In the genomic region with DNA sequence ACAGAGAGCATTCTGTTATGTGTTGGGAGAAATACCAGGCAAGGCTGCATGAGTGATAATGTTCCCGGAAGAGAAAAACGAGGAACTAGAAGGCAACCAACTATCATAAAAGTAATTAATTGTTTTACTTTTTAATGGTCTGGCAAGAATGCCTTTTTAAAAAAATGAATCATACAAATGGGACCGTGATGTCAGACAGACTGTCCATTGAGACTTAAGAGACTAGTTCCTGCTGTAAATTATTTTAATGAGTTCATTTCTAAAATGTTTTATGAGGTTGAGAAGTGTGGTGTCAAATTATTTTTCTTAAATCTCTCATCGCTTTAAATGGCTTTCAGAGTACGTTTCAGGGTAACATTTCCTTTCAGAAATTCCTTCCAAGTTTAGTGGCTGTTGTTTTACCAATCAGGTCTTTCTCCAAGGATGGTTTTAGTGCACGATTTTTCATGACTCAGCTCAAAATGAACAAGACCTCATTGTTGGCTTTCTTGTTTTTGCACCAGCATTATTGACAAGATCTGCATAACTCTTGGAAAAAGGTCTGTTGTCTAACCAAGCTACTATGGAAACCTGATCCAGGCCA, we compare ENCODE assay signal across 16 cellular contexts.
DNase-seq lines count a peak whose midpoint lies in the region; ATAC-seq and TF ChIP-seq lines count a peak whose summit lies in the region.
"Had no signal": no experiment of that assay in that cellular context is flagged by ENCODE, and none has a peak within 500 bp of the region (broad histone marks: within the 10 kb centered on the region; RNA-seq: fewer than 3 reads in every experiment).

No MANE protein-coding gene starts in this region.

- H3K79me2 ChIP-seq in OCI-LY7 (ENCODE audit: insufficient read depth, low read depth, low read length), result no peaks in the 10 kb centered on the region

- no peaks in the 10 kb centered on the region for H4K20me1 ChIP-seq in OCI-LY7 (ENCODE audit: insufficient read depth, low read length)
- H4K20me1 ChIP-seq: BLaER1 had no signal

- H3K9ac ChIP-seq in rectal smooth muscle tissue (ENCODE audit: low read length), result no peak overlapping the region
- H3K9ac ChIP-seq: BLaER1 had no signal

- CTCF ChIA-PET in OCI-LY7 (lab: Charles Lee; ENCODE audit: unreplicated experiment), result no interaction called here

- H3K4me3 ChIP-seq in fibroblast of villous mesenchyme (ENCODE audit: low read depth, low read length) (no peak overlapping the region), rectal smooth muscle tissue (ENCODE audit: low read length) (no peak overlapping the region), OCI-LY7 (ENCODE audit: low read depth, low read length, poor library complexity, severe bottlenecking) (no peak overlapping the region), BE2C (ENCODE audit: low read depth, low read length) (no peak overlapping the region)
- H3K4me3 ChIP-seq: BLaER1, lower lobe of right lung, upper lobe of right lung had no signal

- POLR2A ChIA-PET in OCI-LY7 (lab: Charles Lee), result no interaction called here

- no peaks in the 10 kb centered on the region for H3K27me3 ChIP-seq in rectal smooth muscle tissue (ENCODE audit: control insufficient read depth, insufficient read depth, low read length)
- no peaks in the 10 kb centered on the region for H3K27me3 ChIP-seq in BE2C
- H3K27me3 ChIP-seq: BLaER1, upper lobe of right lung had no signal

- H3K4me1 ChIP-seq in rectal smooth muscle tissue (ENCODE audit: control insufficient read depth, insufficient read depth, low read length) (peaks cover 19% of the 10 kb centered on the region), OCI-LY7 (ENCODE audit: insufficient read depth, low read length, poor library complexity, severe bottlenecking) (no peaks in the 10 kb centered on the region), BE2C (0 out of 2 replicates have a peak, but pooled peaks cover 4% of the 10 kb centered on the region)
- H3K4me1 ChIP-seq: lower lobe of right lung, upper lobe of right lung had no signal

- ATAC-seq in SK-N-SH treated with all-trans-retinoic acid at 6 μM for 48 hours, result peak; percentile 18
- ATAC-seq in GM21786 (IDR thresholded peaks at IDR 0.05; ENCODE audit: unreplicated experiment), result no peak
- ATAC-seq: lower lobe of right lung, upper lobe of right lung had no signal

- H3K9me3 ChIP-seq in OCI-LY7 (ENCODE audit: low read length) (no peaks in the 10 kb centered on the region), BE2C (no peaks in the 10 kb centered on the region)

- TF ChIP-seq CTCF in fibroblast of villous mesenchyme (IDR thresholded peaks at IDR 0.05; ENCODE audit: insufficient read depth, low read depth, low read length), result no peak
- TF ChIP-seq CTCF in OCI-LY7 (conservative IDR thresholded peaks at IDR 0.05; ENCODE audit: low read length), result no peak
- TF ChIP-seq CTCF in BE2C (IDR thresholded peaks at IDR 0.05; ENCODE audit: low read depth, low read length), result no peak

- DNase-seq in COLO829 (ENCODE audit: low spot score) (peak; percentile 93), fibroblast of villous mesenchyme (ENCODE audit: low read depth) (peak; percentile 94), OCI-LY7 (ENCODE audit: low spot score) (no peak), BE2C (no peak)
- DNase-seq in stimulated activated naive CD4-positive, alpha-beta T cell (lab: John Stamatoyannopoulos, UW), result no peak
- DNase-seq: activated CD4-positive, alpha-beta T cell treated with anti-CD3 and anti-CD28 coated beads, Interleukin-2, amount 50 U/mL, for 4 hours; activated naive CD4-positive, alpha-beta T cell treated with anti-CD3 and anti-CD28 coated beads, Interleukin-2, amount 10 ng/mL, durations not matched to agents 7 days and 5 days; lower lobe of right lung; NCI-H1105; NK-92 treated with Interleukin-12 subunit alpha and Interleukin-12 subunit beta, amount 100 ng/mL, for 24 hours; retina; upper lobe of right lung had no signal

- BruUV-seq in OCI-LY7 (replicated peaks; lab: Mats Ljungman, UMichigan), result no TSS peak

- H3K4me2 ChIP-seq in OCI-LY7 (ENCODE audit: low read length), result no peak overlapping the region
- H3K4me2 ChIP-seq: BLaER1 had no signal

- H3K36me3 ChIP-seq in rectal smooth muscle tissue (ENCODE audit: control insufficient read depth, insufficient read depth, low read length) (no peaks in the 10 kb centered on the region), OCI-LY7 (ENCODE audit: insufficient read depth, low read length) (no peaks in the 10 kb centered on the region), BE2C (no peaks in the 10 kb centered on the region)
- H3K36me3 ChIP-seq: BLaER1, lower lobe of right lung, upper lobe of right lung had no signal

- intact Hi-C loops in OCI-LY7 (cut with micrococcal nuclease; ENCODE audit: unreplicated experiment), result no loop called here

- H3K27ac ChIP-seq in rectal smooth muscle tissue (ENCODE audit: low read depth, low read length) (peak overlapping the region; percentile 56), OCI-LY7 (ENCODE audit: low read depth, low read length, poor library complexity, severe bottlenecking) (no peak overlapping the region)
- H3K27ac ChIP-seq: BLaER1, lower lobe of right lung, upper lobe of right lung had no signal

- H2AFZ ChIP-seq in OCI-LY7 (ENCODE audit: low read length), result no peak overlapping the region

- H3K9me2 ChIP-seq in OCI-LY7 (ENCODE audit: insufficient read depth, low read length), result 0 out of 2 replicates have a peak, but pooled peaks cover 4% of the 10 kb centered on the region

TF ChIP-seq in SK-N-SH treated with all-trans-retinoic acid at 6 μM for 48 hours, 23 proteins besides CTCF, POLR2A, EP300 and RAD21:
- TF ChIP-seq CSDC2 (CRISPR knock-in tag; IDR thresholded peaks at IDR 0.05) (no peak), TOX (CRISPR knock-in tag; IDR thresholded peaks at IDR 0.05; ENCODE audit: borderline replicate concordance) (peak; percentile 94), ZC3H10 (CRISPR knock-in tag; IDR thresholded peaks at IDR 0.05) (peak; percentile 96), ISL1 (CRISPR knock-in tag; IDR thresholded peaks at IDR 0.05) (peak; percentile 95), RARB (CRISPR knock-in tag; IDR thresholded peaks at IDR 0.05) (0 out of 2 replicates have a peak, but pooled peaks have one; percentile 82), OSR1 (CRISPR knock-in tag; IDR thresholded peaks at IDR 0.05) (no peak), ZNF70 (CRISPR knock-in tag; IDR thresholded peaks at IDR 0.05) (no peak)
- TF ChIP-seq, protein P1, sequence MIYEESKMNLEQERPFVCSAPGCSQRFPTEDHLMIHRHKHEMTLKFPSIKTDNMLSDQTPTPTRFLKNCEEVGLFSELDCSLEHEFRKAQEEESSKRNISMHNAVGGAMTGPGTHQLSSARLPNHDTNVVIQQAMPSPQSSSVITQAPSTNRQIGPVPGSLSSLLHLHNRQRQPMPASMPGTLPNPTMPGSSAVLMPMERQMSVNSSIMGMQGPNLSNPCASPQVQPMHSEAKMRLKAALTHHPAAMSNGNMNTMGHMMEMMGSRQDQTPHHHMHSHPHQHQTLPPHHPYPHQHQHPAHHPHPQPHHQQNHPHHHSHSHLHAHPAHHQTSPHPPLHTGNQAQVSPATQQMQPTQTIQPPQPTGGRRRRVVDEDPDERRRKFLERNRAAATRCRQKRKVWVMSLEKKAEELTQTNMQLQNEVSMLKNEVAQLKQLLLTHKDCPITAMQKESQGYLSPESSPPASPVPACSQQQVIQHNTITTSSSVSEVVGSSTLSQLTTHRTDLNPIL (CRISPR knock-in tag; IDR thresholded peaks at IDR 0.05; ENCODE audit: low read depth), result peak; percentile 46; the same call in 1 of the 2 replicates

Comparison
In these comparisons a context has a peak if more than half of its experiments do, and no peak if none do; other contexts are left out.
1. DNase-seq: peak in COLO829 (single experiment) and fibroblast of villous mesenchyme (single experiment); none in OCI-LY7 (single experiment), stimulated activated naive CD4-positive, alpha-beta T cell (0 of 6) and BE2C (single experiment).